ENCODE assay signal across 21 cellular contexts in genomic region chr1:198283222-198283621, GRCh38.
DNase-seq lines count a peak whose midpoint lies in the region; ATAC-seq and TF ChIP-seq lines count a peak whose summit lies in the region.
"Had no signal": no experiment of that assay in that cellular context is flagged by ENCODE, and none has a peak within 500 bp of the region (broad histone marks: within the 10 kb centered on the region; RNA-seq: fewer than 3 reads in every experiment).

No MANE protein-coding gene starts in this region.

- H3K4me1 Mint-ChIP-seq in activated CD8-positive, alpha-beta T cell treated with anti-CD3 and anti-CD28 coated beads for 36 hours (ENCODE audit: low read depth): peaks cover 21% of the 10 kb centered on the region
- peaks cover 38% of the 10 kb centered on the region for H3K4me1 Mint-ChIP-seq in stimulated activated effector memory CD8-positive, alpha-beta T cell treated with anti-CD3 and anti-CD28 coated beads, Interleukin-12 subunit alpha, Interleukin-12 subunit beta, amount 100 ng/mL, for 72 hours
- peaks cover 0 to 20% (median 17%) of the 10 kb centered on the region in 7 donors for H3K4me1 Mint-ChIP-seq in naive thymus-derived CD4-positive, alpha-beta T cell

- CTCF ChIA-PET in activated CD8-positive, alpha-beta T cell treated with anti-CD3 and anti-CD28 coated beads for 36 hours (lab: Charles Lee): no interaction called here
- CTCF ChIA-PET in naive thymus-derived CD4-positive, alpha-beta T cell (lab: Charles Lee): interaction anchor here (1.1 kb wide), 1 partner anchor 195 kb away, joined by 3 read pairs; no protein-coding TSS in a partner anchor

- POLR2A ChIA-PET in activated CD8-positive, alpha-beta T cell treated with anti-CD3 and anti-CD28 coated beads for 36 hours (lab: Charles Lee): no interaction called here
- POLR2A ChIA-PET in naive thymus-derived CD4-positive, alpha-beta T cell (lab: Charles Lee): interaction anchor here (1.0 kb wide), 1 partner anchor 125 kb away, joined by 3 read pairs; no protein-coding TSS in a partner anchor

- H3K9me3 Mint-ChIP-seq in activated CD8-positive, alpha-beta T cell treated with anti-CD3 and anti-CD28 coated beads for 36 hours: no peaks in the 10 kb centered on the region
- H3K9me3 Mint-ChIP-seq in stimulated activated effector memory CD8-positive, alpha-beta T cell treated with anti-CD3 and anti-CD28 coated beads, Interleukin-12 subunit alpha, Interleukin-12 subunit beta, amount 100 ng/mL, for 72 hours: no peaks in the 10 kb centered on the region
- H3K9me3 Mint-ChIP-seq in naive thymus-derived CD4-positive, alpha-beta T cell: no peaks in the 10 kb centered on the region
- H3K9me3 Mint-ChIP-seq: activated CD4-positive, alpha-beta T cell treated with anti-CD3 and anti-CD28 coated beads, Interleukin-2, amount 10 ng/mL, durations not matched to agents 7 days and 5 days; activated naive CD4-positive, alpha-beta T cell treated with anti-CD3 and anti-CD28 coated beads for 36 hours had no signal

- H3K4me3 ChIP-seq in heart left ventricle (no peak overlapping the region), vagina (no peak overlapping the region)
- H3K4me3 ChIP-seq in naive thymus-derived CD4-positive, alpha-beta T cell (ENCODE audit: low read length): no peak overlapping the region
- H3K4me3 ChIP-seq: ascending aorta, esophagus squamous epithelium, prostate gland, skin epidermis had no signal

- H3K27ac Mint-ChIP-seq in activated CD8-positive, alpha-beta T cell treated with anti-CD3 and anti-CD28 coated beads for 36 hours: no peak overlapping the region
- peak overlapping the region; percentile 36 for H3K27ac Mint-ChIP-seq in stimulated activated effector memory CD8-positive, alpha-beta T cell treated with anti-CD3 and anti-CD28 coated beads, Interleukin-12 subunit alpha, Interleukin-12 subunit beta, amount 100 ng/mL, for 72 hours
- H3K27ac Mint-ChIP-seq in naive thymus-derived CD4-positive, alpha-beta T cell: peak overlapping the region in 3 of 9 donors; percentile 4 to 21 (median 10)
- H3K27ac Mint-ChIP-seq: activated naive CD4-positive, alpha-beta T cell treated with anti-CD3 and anti-CD28 coated beads for 36 hours had no signal

- H3K9me3 ChIP-seq in heart left ventricle (no peaks in the 10 kb centered on the region), vagina (no peaks in the 10 kb centered on the region)
- H3K9me3 ChIP-seq in naive thymus-derived CD4-positive, alpha-beta T cell (ENCODE audit: control insufficient read depth in 2 of 3, low read length in 3 of 3): no peaks in the 10 kb centered on the region
- H3K9me3 ChIP-seq: ascending aorta, esophagus squamous epithelium, prostate gland had no signal

- H3K27ac ChIP-seq in heart left ventricle (no peak overlapping the region), vagina (no peak overlapping the region)
- H3K27ac ChIP-seq in naive thymus-derived CD4-positive, alpha-beta T cell (ENCODE audit: low read depth, low read length): no peak overlapping the region
- H3K27ac ChIP-seq: ascending aorta, esophagus squamous epithelium, KMS-11, prostate gland, skin epidermis had no signal

- WGBS in heart left ventricle, 4 donors: 62 to 72% (median 70%) methylated on average over 6 of the region's 6 CpGs

- H3K27me3 Mint-ChIP-seq in activated CD8-positive, alpha-beta T cell treated with anti-CD3 and anti-CD28 coated beads for 36 hours: no peaks in the 10 kb centered on the region
- no peaks in the 10 kb centered on the region for H3K27me3 Mint-ChIP-seq in naive thymus-derived CD4-positive, alpha-beta T cell
- H3K27me3 Mint-ChIP-seq: activated CD4-positive, alpha-beta T cell treated with anti-CD3 and anti-CD28 coated beads, Interleukin-2, amount 10 ng/mL, durations not matched to agents 7 days and 5 days had no signal

- H3K36me3 Mint-ChIP-seq in activated CD8-positive, alpha-beta T cell treated with anti-CD3 and anti-CD28 coated beads for 36 hours (ENCODE audit: low read depth): peaks cover 19% of the 10 kb centered on the region
- H3K36me3 Mint-ChIP-seq in stimulated activated effector memory CD8-positive, alpha-beta T cell treated with anti-CD3 and anti-CD28 coated beads, Interleukin-12 subunit alpha, Interleukin-12 subunit beta, amount 100 ng/mL, for 72 hours: peaks cover 35% of the 10 kb centered on the region
- H3K36me3 Mint-ChIP-seq in naive thymus-derived CD4-positive, alpha-beta T cell: peaks cover 5 to 35% (median 11%) of the 10 kb centered on the region in 5 donors

- no peak for DNase-seq in left ventricle myocardium superior
- DNase-seq in heart left ventricle: no peak
- no peak for DNase-seq in activated CD8-positive, alpha-beta T cell treated with anti-CD3 and anti-CD28 coated beads for 36 hours
- DNase-seq in stimulated activated effector memory CD8-positive, alpha-beta T cell treated with anti-CD3 and anti-CD28 coated beads, Interleukin-12 subunit alpha, Interleukin-12 subunit beta, amount 100 ng/mL, for 72 hours (ENCODE audit: low spot score in 2 of 2): no peak
- DNase-seq in naive thymus-derived CD4-positive, alpha-beta T cell: no peak
- no peak for DNase-seq in vagina (ENCODE audit: extremely low spot score in 2 of 2)
- DNase-seq: activated CD4-positive, alpha-beta T cell treated with anti-CD3 and anti-CD28 coated beads, Interleukin-2, amount 10 ng/mL, durations not matched to agents 7 days and 5 days; activated naive CD4-positive, alpha-beta T cell treated with anti-CD3 and anti-CD28 coated beads for 36 hours; C1 segment of cervical spinal cord; effector memory CD4-positive, alpha-beta T cell; esophagus squamous epithelium; H7; NCI-H1105 treated with DMSO at 0.1 percent for 48 hours; stimulated activated CD4-positive, alpha-beta T cell treated with anti-CD3 and anti-CD28 coated beads, Interleukin-4, amount 100 ng/mL, for 1 hour had no signal

- intact Hi-C loops in left ventricle myocardium superior (cut with micrococcal nuclease) (loop anchor here (10.0 kb wide), 1 partner anchor 128 kb away; the partner anchor contains the start of gene NEK7), heart left ventricle (cut with DNase I) (no loop called here), vagina (cut with DNase I) (no loop called here)
- intact Hi-C loops in activated CD8-positive, alpha-beta T cell treated with anti-CD3 and anti-CD28 coated beads for 36 hours (cut with micrococcal nuclease): no loop called here
- intact Hi-C loops in naive thymus-derived CD4-positive, alpha-beta T cell (cut with micrococcal nuclease): no loop called here

- peaks cover 0 to 11% (median 2%) of the 10 kb centered on the region in 12 donors for H3K4me1 ChIP-seq in heart left ventricle
- H3K4me1 ChIP-seq in naive thymus-derived CD4-positive, alpha-beta T cell (ENCODE audit: control insufficient read depth in 2 of 2, insufficient read depth in 2 of 2, low read length in 2 of 2): no peaks in the 10 kb centered on the region
- H3K4me1 ChIP-seq in vagina: no peaks in the 10 kb centered on the region
- H3K4me1 ChIP-seq: prostate gland had no signal

- TF ChIP-seq CTCF in heart left ventricle (IDR thresholded peaks at IDR 0.05) (no peak), vagina (IDR thresholded peaks at IDR 0.05) (no peak)
- no peak for TF ChIP-seq CTCF in activated CD8-positive, alpha-beta T cell treated with anti-CD3 and anti-CD28 coated beads for 36 hours (IDR thresholded peaks at IDR 0.05)

- H3K27me3 ChIP-seq in heart left ventricle (no peaks in the 10 kb centered on the region), vagina (no peaks in the 10 kb centered on the region)
- no peaks in the 10 kb centered on the region for H3K27me3 ChIP-seq in naive thymus-derived CD4-positive, alpha-beta T cell (ENCODE audit: control insufficient read depth in 2 of 2, insufficient read depth in 2 of 2, low read length in 2 of 2)
- H3K27me3 ChIP-seq: ascending aorta, esophagus squamous epithelium had no signal

- peaks cover 0 to 20% (median 3%) of the 10 kb centered on the region in 9 donors for H3K36me3 ChIP-seq in heart left ventricle
- peaks cover 0 to 5% (median 0%) of the 10 kb centered on the region in 3 experiments for H3K36me3 ChIP-seq in naive thymus-derived CD4-positive, alpha-beta T cell (ENCODE audit: control insufficient read depth in 2 of 3, insufficient read depth in 3 of 3, low read length in 3 of 3)
- H3K36me3 ChIP-seq in vagina: no peaks in the 10 kb centered on the region
- H3K36me3 ChIP-seq: ascending aorta, prostate gland had no signal

- H3K4me3 Mint-ChIP-seq in activated CD8-positive, alpha-beta T cell treated with anti-CD3 and anti-CD28 coated beads for 36 hours: no peak overlapping the region
- H3K4me3 Mint-ChIP-seq in stimulated activated effector memory CD8-positive, alpha-beta T cell treated with anti-CD3 and anti-CD28 coated beads, Interleukin-12 subunit alpha, Interleukin-12 subunit beta, amount 100 ng/mL, for 72 hours: no peak overlapping the region
- H3K4me3 Mint-ChIP-seq in naive thymus-derived CD4-positive, alpha-beta T cell: peak overlapping the region in 1 of 10 donors; percentile 34
- H3K4me3 Mint-ChIP-seq: activated CD4-positive, alpha-beta T cell treated with anti-CD3 and anti-CD28 coated beads, Interleukin-2, amount 10 ng/mL, durations not matched to agents 7 days and 5 days; activated naive CD4-positive, alpha-beta T cell treated with anti-CD3 and anti-CD28 coated beads for 36 hours had no signal

- ATAC-seq in left ventricle myocardium superior (peak; percentile 20), heart left ventricle (no peak), HG03342 (IDR thresholded peaks at IDR 0.05; ENCODE audit: unreplicated experiment) (peak; percentile 51), GM21447 (IDR thresholded peaks at IDR 0.05; ENCODE audit: unreplicated experiment) (no peak)
- ATAC-seq in activated CD8-positive, alpha-beta T cell treated with anti-CD3 and anti-CD28 coated beads for 36 hours: peak; percentile 20
- peak; percentile 74 for ATAC-seq in stimulated activated effector memory CD8-positive, alpha-beta T cell treated with anti-CD3 and anti-CD28 coated beads, Interleukin-12 subunit alpha, Interleukin-12 subunit beta, amount 100 ng/mL, for 72 hours
- no peak for ATAC-seq in naive thymus-derived CD4-positive, alpha-beta T cell
- ATAC-seq: left lobe of liver had no signal

- TF ChIP-seq POLR2A in heart left ventricle (IDR thresholded peaks at IDR 0.05) (no peak), vagina (IDR thresholded peaks at IDR 0.05) (no peak)

Comparison
In these comparisons a context has a peak if more than half of its experiments do, and no peak if none do; other contexts are left out.
1. ATAC-seq: peak in left ventricle myocardium superior (single experiment), HG03342 (single experiment), activated CD8-positive, alpha-beta T cell treated with anti-CD3 and anti-CD28 coated beads for 36 hours (single experiment) and stimulated activated effector memory CD8-positive, alpha-beta T cell treated with anti-CD3 and anti-CD28 coated beads, Interleukin-12 subunit alpha, Interleukin-12 subunit beta, amount 100 ng/mL, for 72 hours (single experiment); none in heart left ventricle (0 of 4), naive thymus-derived CD4-positive, alpha-beta T cell (single experiment) and GM21447 (single experiment).